22 cellular contexts compared by ENCODE assay signal in genomic region chr19:34786236-34786635, GRCh38.
"Had no signal": no experiment of that assay in that cellular context is flagged by ENCODE, and none has a peak within 500 bp of the region (broad histone marks: within the 10 kb centered on the region; RNA-seq: fewer than 3 reads in every experiment).

No MANE protein-coding gene starts in this region.

- DNase-seq: colonic mucosa; cortex of kidney; effector CD4-positive, alpha-beta T cell; effector memory CD4-positive, alpha-beta T cell; esophagus squamous epithelium; foreskin fibroblast; foreskin melanocyte; gastrocnemius medialis; glutamatergic neuron; head of caudate nucleus; heart right ventricle; hippocampal formation; left cardiac atrium; left lung; left ventricle myocardium superior; lower lobe of right lung; mesenchymal stem cell; mucosa of descending colon; naive B cell had no signal

- FAIRE-seq: endothelial cell of umbilical vein, islet of Langerhans, keratinocyte had no signal

- H3K4me3 ChIP-seq: colonic mucosa, esophagus squamous epithelium, gastrocnemius medialis, heart right ventricle, left lung, lower lobe of right lung, mucosa of descending colon had no signal

- H3K4me1 ChIP-seq: colonic mucosa, esophagus squamous epithelium, gastrocnemius medialis, heart right ventricle, left lung, lower lobe of right lung had no signal

- H3K36me3 ChIP-seq: colonic mucosa, esophagus squamous epithelium, gastrocnemius medialis, heart right ventricle, left lung, lower lobe of right lung had no signal

- ATAC-seq: gastrocnemius medialis, heart right ventricle, left cardiac atrium, left lung, left ventricle myocardium superior, lower lobe of right lung, mucosa of descending colon had no signal

- H3K27me3 ChIP-seq: colonic mucosa, esophagus squamous epithelium, gastrocnemius medialis, left lung had no signal

- H3K9me3 ChIP-seq: colonic mucosa, esophagus squamous epithelium, gastrocnemius medialis, heart right ventricle, left lung, lower lobe of right lung, mucosa of descending colon had no signal

- H3K27ac ChIP-seq: colonic mucosa, esophagus squamous epithelium, gastrocnemius medialis, heart right ventricle, left lung, lower lobe of right lung had no signal
